Comparison of ENCODE assay signal across 26 cellular contexts in the genomic region with DNA sequence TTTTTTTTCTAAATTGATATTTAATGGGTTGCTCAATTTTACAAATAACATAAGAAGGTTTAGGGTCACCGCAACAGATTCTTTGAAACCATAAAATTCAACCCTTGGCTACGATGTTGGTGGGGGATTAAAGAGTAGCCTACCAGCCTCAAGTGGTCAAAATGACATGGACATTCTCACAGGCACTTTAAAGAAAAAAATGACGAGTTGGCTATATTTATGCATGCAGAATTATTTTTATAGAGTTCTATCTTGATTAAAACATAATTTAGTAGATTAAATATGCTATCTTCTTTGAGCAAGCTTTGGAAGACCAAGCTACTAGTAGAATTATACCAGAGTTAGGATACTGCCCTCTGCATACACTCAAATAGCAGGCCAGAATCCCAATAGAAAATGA.
DNase-seq lines count a peak whose midpoint lies in the region; ATAC-seq, FAIRE-seq and TF ChIP-seq lines count a peak whose summit lies in the region.
"Had no signal": no experiment of that assay in that cellular context is flagged by ENCODE, and none has a peak within 500 bp of the region (broad histone marks: within the 10 kb centered on the region; RNA-seq: fewer than 3 reads in every experiment).

No MANE protein-coding gene starts in this region.

- no peak overlapping the region for H3K9ac ChIP-seq in HepG2 (ENCODE audit: insufficient read depth, low read depth, low read length)
- H3K9ac ChIP-seq in OCI-LY3 (ENCODE audit: low read length): no peak overlapping the region
- no peak overlapping the region for H3K9ac ChIP-seq in H1 (replicated peaks in 1 of 4; ENCODE audit: extremely low read depth in 1 of 4, low read depth in 3 of 4, low read length in 3 of 4)
- H3K9ac ChIP-seq in MM.1S (ENCODE audit: low read length): no peak overlapping the region
- H3K9ac ChIP-seq: BLaER1 had no signal

- no peak overlapping the region for H2BK20ac ChIP-seq in H1 (ENCODE audit: low read length)

- H3K18ac ChIP-seq in H1 (ENCODE audit: extremely low read depth, low read length): no peak overlapping the region

- in situ Hi-C loops in HepG2 (cut with HindIII; ENCODE audit: extremely low pct_ligation_motif_present, low pct_unique_long_range_greater_than_20kb): loop anchor here (25.0 kb wide), 1 partner anchor 949 kb away; the partner anchor contains the start of gene GPC6

- TF ChIP-seq RAD21 in HepG2 (CRISPR knock-in tag; IDR thresholded peaks at IDR 0.05) (no peak), H1 (IDR thresholded peaks at IDR 0.05 in 1 of 2, conservative IDR thresholded peaks at IDR 0.05 in 1 of 2; ENCODE audit: low read depth in 2 of 2, low read length in 2 of 2) (no peak)

- H4K5ac ChIP-seq in H1 (ENCODE audit: insufficient read length, low read depth, low read length): no peak overlapping the region

- 96% methylated on average over 3 of the region's 3 CpGs for WGBS in HepG2 (ENCODE audit: low lambda C conversion rate)
- WGBS in right lobe of liver (ENCODE audit: insufficient coverage, low coverage, low lambda C conversion rate, missing lambda C conversion rate): 88% methylated on average over 3 of the region's 3 CpGs
- 88% methylated on average over 3 of the region's 3 CpGs; no CpG with 5 or more reads in 1 of the 2 experiments for WGBS in H1 (ENCODE audit: extremely low coverage in 1 of 2, insufficient coverage in 1 of 2, insufficient read length in 1 of 2, insufficient replicate concordance in 2 of 2, low coverage in 1 of 2, low lambda C conversion rate in 2 of 2, missing lambda C conversion rate in 1 of 2), 2 experiments

- H3K79me2 ChIP-seq in HepG2 (ENCODE audit: insufficient read depth, low read length) (no peaks in the 10 kb centered on the region), OCI-LY3 (ENCODE audit: low read length) (no peaks in the 10 kb centered on the region), H1 (ENCODE audit: control insufficient read depth in 1 of 2, insufficient read depth in 2 of 2, low read length in 2 of 2) (no peaks in the 10 kb centered on the region), MM.1S (ENCODE audit: low read length) (no peaks in the 10 kb centered on the region)

- H4K8ac ChIP-seq in H1 (ENCODE audit: extremely low read depth, insufficient read depth, low read length): no peak overlapping the region

- H3K36me3 ChIP-seq in HepG2 (replicated peaks in 1 of 2; ENCODE audit: control insufficient read depth in 1 of 2, insufficient read depth in 2 of 2, low read length in 2 of 2) (no peaks in the 10 kb centered on the region), right lobe of liver (no peaks in the 10 kb centered on the region), OCI-LY3 (replicated peaks; ENCODE audit: low read depth, low read length) (no peaks in the 10 kb centered on the region), H1 (ENCODE audit: control insufficient read depth in 2 of 4, insufficient read depth in 4 of 4, low read length in 3 of 4) (no peaks in the 10 kb centered on the region), MM.1S (replicated peaks; ENCODE audit: insufficient read depth, low read length) (no peaks in the 10 kb centered on the region)
- H3K36me3 ChIP-seq: BE2C, BLaER1 had no signal

- H3K4me1 ChIP-seq in HepG2 (ENCODE audit: insufficient read depth, low read length) (peaks cover 15% of the 10 kb centered on the region), right lobe of liver (peaks cover 0 to 13% (median 5%) of the 10 kb centered on the region in 4 donors), OCI-LY3 (ENCODE audit: low read length) (peaks cover 49% of the 10 kb centered on the region), H1 (replicated peaks in 1 of 4; ENCODE audit: control insufficient read depth in 3 of 4, insufficient read depth in 4 of 4, low read length in 3 of 4) (peaks cover 2 to 9% (median 7%) of the 10 kb centered on the region in 4 experiments; a peak in 4 of 7 replicates), MM.1S (ENCODE audit: low read length) (no peaks in the 10 kb centered on the region)
- H3K4me1 ChIP-seq: BE2C, BLaER1 had no signal

- H3K14ac ChIP-seq in H1 (ENCODE audit: insufficient read length): no peak overlapping the region

- no peak overlapping the region for H2BK5ac ChIP-seq in H1 (ENCODE audit: low read depth, low read length)

- no peak overlapping the region for H3K4me3 Mint-ChIP-seq in activated naive CD4-positive, alpha-beta T cell treated with anti-CD3 and anti-CD28 coated beads for 36 hours
- H3K4me3 Mint-ChIP-seq: CD14-positive monocyte; CD4-positive, alpha-beta memory T cell; CD4-positive, CD25-positive, alpha-beta regulatory T cell; CD8-positive, alpha-beta memory T cell had no signal

- no peak overlapping the region for H3K23ac ChIP-seq in H1 (ENCODE audit: insufficient read length)

- H3K27me3 Mint-ChIP-seq in activated naive CD4-positive, alpha-beta T cell treated with anti-CD3 and anti-CD28 coated beads for 36 hours (ENCODE audit: low read depth): no peaks in the 10 kb centered on the region

- H3K27ac ChIP-seq in HepG2 (ENCODE audit: extremely low read length, insufficient read depth, low read length): no peak overlapping the region
- H3K27ac ChIP-seq in right lobe of liver: no peak overlapping the region
- H3K27ac ChIP-seq in OCI-LY3 (ENCODE audit: low read length): peak overlapping the region; percentile 61; the same call in 1 of the 2 replicates
- H3K27ac ChIP-seq in H1 (ENCODE audit: low read depth, low read length): no peak overlapping the region
- H3K27ac ChIP-seq in MM.1S (ENCODE audit: low read length): no peak overlapping the region
- H3K27ac ChIP-seq: 22Rv1, BLaER1 had no signal

- no peak overlapping the region for H2BK120ac ChIP-seq in H1 (replicated peaks; ENCODE audit: low read depth, low read length)

- no peak overlapping the region for H2BK12ac ChIP-seq in H1 (ENCODE audit: low read depth, low read length)

- H2AFZ ChIP-seq in HepG2 (ENCODE audit: low read length): no peak overlapping the region
- H2AFZ ChIP-seq in OCI-LY3 (ENCODE audit: low read depth, low read length): no peak overlapping the region
- H2AFZ ChIP-seq in H1 (ENCODE audit: low read length): no peak overlapping the region
- no peak overlapping the region for H2AFZ ChIP-seq in MM.1S (ENCODE audit: low read length)

- H3K56ac ChIP-seq in H1 (replicated peaks; ENCODE audit: insufficient read length, low read depth, low read length): no peak overlapping the region

- H4K20me1 ChIP-seq in HepG2 (ENCODE audit: insufficient read depth, low read length) (no peaks in the 10 kb centered on the region), OCI-LY3 (ENCODE audit: insufficient read depth, low read length) (no peaks in the 10 kb centered on the region), H1 (replicated peaks in 1 of 2; ENCODE audit: control insufficient read depth in 1 of 2, insufficient read depth in 2 of 2, low read length in 2 of 2) (no peaks in the 10 kb centered on the region), MM.1S (ENCODE audit: insufficient read depth, low read length) (no peaks in the 10 kb centered on the region)
- H4K20me1 ChIP-seq: BLaER1 had no signal

- H3F3A ChIP-seq in MM.1S (ENCODE audit: insufficient read depth, low read length): no peaks in the 10 kb centered on the region

- H3K4me3 ChIP-seq in HepG2 (replicated peaks in 1 of 3; ENCODE audit: insufficient read depth in 1 of 3, low read depth in 2 of 3, low read length in 3 of 3) (no peak overlapping the region), right lobe of liver (no peak overlapping the region), OCI-LY3 (ENCODE audit: low read length) (peak overlapping the region; percentile 41; the same call in 1 of the 2 replicates), H1 (ENCODE audit: extremely low read depth in 1 of 4, insufficient read depth in 2 of 4, low read depth in 3 of 4, low read length in 4 of 4) (no peak overlapping the region), MM.1S (ENCODE audit: low read length) (no peak overlapping the region)
- H3K4me3 ChIP-seq: BLaER1, GM12878 had no signal

- ATAC-seq in HepG2 (no peak), right lobe of liver (no peak)
- ATAC-seq: GM12878 had no signal

- DNase-seq in HepG2 (ENCODE audit: low spot score) (no peak), right lobe of liver (no peak), H1 (ENCODE audit: low read depth in 1 of 2, low spot score in 2 of 2) (no peak), MM.1S (no peak)
- DNase-seq in activated naive CD4-positive, alpha-beta T cell treated with anti-CD3 and anti-CD28 coated beads for 36 hours: no peak
- DNase-seq: ACHN; BE2C; C1 segment of cervical spinal cord; CD4-positive, alpha-beta memory T cell; CD4-positive, CD25-positive, alpha-beta regulatory T cell; CD8-positive, alpha-beta memory T cell; COR-L47; DMS 273 treated with DMSO at 0.1 percent for 48 hours; DMS153; DMS53; DMS79; DND-41; EL; GDM1 had no signal

- H2BK15ac ChIP-seq in H1 (ENCODE audit: low read length): no peak overlapping the region

- H3K9me3 Mint-ChIP-seq in activated naive CD4-positive, alpha-beta T cell treated with anti-CD3 and anti-CD28 coated beads for 36 hours: no peaks in the 10 kb centered on the region
- H3K9me3 Mint-ChIP-seq: CD4-positive, alpha-beta memory T cell; CD8-positive, alpha-beta memory T cell had no signal

- H3K27me3 ChIP-seq in HepG2 (ENCODE audit: control insufficient read depth in 1 of 2, insufficient read depth in 2 of 2, low read length in 2 of 2) (no peaks in the 10 kb centered on the region; a peak in 1 of 5 replicates), right lobe of liver (no peaks in the 10 kb centered on the region), OCI-LY3 (ENCODE audit: low read depth, low read length) (no peaks in the 10 kb centered on the region), H1 (replicated peaks in 1 of 4; ENCODE audit: control insufficient read depth in 3 of 4, extremely low read depth in 1 of 4, insufficient read depth in 3 of 4, low read length in 3 of 4) (peaks cover 0 to 1% (median 0%) of the 10 kb centered on the region in 4 experiments; a peak in 2 of 7 replicates), MM.1S (replicated peaks; ENCODE audit: insufficient read depth, low read length) (no peaks in the 10 kb centered on the region)
- H3K27me3 ChIP-seq: BE2C, BLaER1 had no signal

- no peaks in the 10 kb centered on the region for H3K4me1 Mint-ChIP-seq in activated naive CD4-positive, alpha-beta T cell treated with anti-CD3 and anti-CD28 coated beads for 36 hours (ENCODE audit: low read depth)
- H3K4me1 Mint-ChIP-seq: CD4-positive, alpha-beta memory T cell; CD4-positive, CD25-positive, alpha-beta regulatory T cell; CD8-positive, alpha-beta memory T cell had no signal

- CTCF ChIA-PET in HepG2 (lab: Yijun Ruan, JAX; ENCODE audit: low intra/inter-chr PET ratio, low total read pairs) (no interaction called here), H1 (lab: Charles Lee; ENCODE audit: partially characterized antibody) (interaction anchor here (1.4 kb wide), 1 partner anchor 178 kb away, joined by 3 read pairs; no protein-coding TSS in a partner anchor)
- CTCF ChIA-PET in activated naive CD4-positive, alpha-beta T cell treated with anti-CD3 and anti-CD28 coated beads for 36 hours (lab: Charles Lee): no interaction called here

- FAIRE-seq in HepG2 (lab: Jason Lieb, UNC) (no peak), H1 (lab: Jason Lieb, UNC) (no peak)
- FAIRE-seq: GM12878, GM12892, GM19239 had no signal

- H3K36me3 Mint-ChIP-seq in activated naive CD4-positive, alpha-beta T cell treated with anti-CD3 and anti-CD28 coated beads for 36 hours (ENCODE audit: low read depth): no peaks in the 10 kb centered on the region
- H3K36me3 Mint-ChIP-seq: CD14-positive monocyte; CD4-positive, alpha-beta memory T cell; CD4-positive, CD25-positive, alpha-beta regulatory T cell had no signal

- H3K4ac ChIP-seq in H1 (replicated peaks; ENCODE audit: insufficient read length, low read depth, low read length): no peak overlapping the region

- H3K9me3 ChIP-seq in HepG2 (ENCODE audit: low read length): no peaks in the 10 kb centered on the region
- H3K9me3 ChIP-seq in right lobe of liver: no peaks in the 10 kb centered on the region
- 0 out of 2 replicates have a peak, but pooled peaks cover 3% of the 10 kb centered on the region for H3K9me3 ChIP-seq in OCI-LY3 (ENCODE audit: insufficient read depth, low read length)
- no peaks in the 10 kb centered on the region for H3K9me3 ChIP-seq in H1 (ENCODE audit: insufficient read depth in 2 of 2, low read depth in 1 of 2, low read length in 1 of 2)
- H3K9me3 ChIP-seq in MM.1S (replicated peaks; ENCODE audit: insufficient read depth, low read length): no peaks in the 10 kb centered on the region
- H3K9me3 ChIP-seq: BE2C, BLaER1 had no signal

- BruUV-seq in HepG2 (replicated peaks; lab: Mats Ljungman, UMichigan): no TSS peak

- POLR2A ChIA-PET in HepG2 (lab: Yijun Ruan, JAX): no interaction called here
- POLR2A ChIA-PET in H1 (lab: Charles Lee; ENCODE audit: partially characterized antibody): no interaction called here

- TF ChIP-seq EP300 in HepG2 (IDR thresholded peaks at IDR 0.05; ENCODE audit: low read depth in 2 of 2, low read length in 2 of 2) (no peak), HepG2 (CRISPR knock-in tag; IDR thresholded peaks at IDR 0.05; ENCODE audit: borderline replicate concordance) (no peak), H1 (IDR thresholded peaks at IDR 0.05; ENCODE audit: borderline replicate concordance in 1 of 2, low read depth in 2 of 2, low read length in 2 of 2) (no peak)

- no peak overlapping the region for H3K4me2 ChIP-seq in HepG2 (ENCODE audit: low read depth, low read length)
- peak overlapping the region; percentile 64 for H3K4me2 ChIP-seq in OCI-LY3 (ENCODE audit: low read length)
- no peak overlapping the region for H3K4me2 ChIP-seq in H1 (ENCODE audit: insufficient read depth in 1 of 2, low read depth in 2 of 2, low read length in 2 of 2)
- H3K4me2 ChIP-seq in MM.1S (ENCODE audit: low read depth, low read length): no peak overlapping the region
- H3K4me2 ChIP-seq: BLaER1 had no signal

- H3K9me2 ChIP-seq in MM.1S (replicated peaks; ENCODE audit: insufficient read depth, low read length): no peaks in the 10 kb centered on the region

- intact Hi-C loops in HepG2 (cut with micrococcal nuclease; ENCODE audit: unreplicated experiment): no loop called here
- intact Hi-C loops in right lobe of liver (cut with DNase I): no loop called here
- intact Hi-C loops in activated naive CD4-positive, alpha-beta T cell treated with anti-CD3 and anti-CD28 coated beads for 36 hours (cut with micrococcal nuclease): no loop called here

- no peak for TF ChIP-seq CTCF in HepG2 (CRISPR knock-in tag; IDR thresholded peaks at IDR 0.05)
- no peak for TF ChIP-seq CTCF in right lobe of liver (IDR thresholded peaks at IDR 0.05)
- TF ChIP-seq CTCF in OCI-LY3 (IDR thresholded peaks at IDR 0.05; ENCODE audit: low read depth, low read length): no peak
- no peak for TF ChIP-seq CTCF in H1 (IDR thresholded peaks at IDR 0.05; ENCODE audit: control extremely low read depth in 1 of 3, insufficient read depth in 1 of 3, low read depth in 1 of 3, low read length in 3 of 3)
- no peak for TF ChIP-seq CTCF in MM.1S (IDR thresholded peaks at IDR 0.05; ENCODE audit: low read length)

- no peaks in the 10 kb centered on the region for H3K79me1 ChIP-seq in H1 (ENCODE audit: low read depth, low read length)

- H3K23me2 ChIP-seq in H1 (ENCODE audit: low read depth, low read length): no peaks in the 10 kb centered on the region

- TF ChIP-seq POLR2A in HepG2 (IDR thresholded peaks at IDR 0.05; ENCODE audit: insufficient read depth in 1 of 2, low read depth in 2 of 2, low read length in 2 of 2) (no peak), right lobe of liver (IDR thresholded peaks at IDR 0.05) (no peak), H1 (IDR thresholded peaks at IDR 0.05; ENCODE audit: control extremely low read depth in 1 of 2, low read depth in 2 of 2, low read length in 2 of 2) (no peak)

- no peak overlapping the region for H3K27ac Mint-ChIP-seq in activated naive CD4-positive, alpha-beta T cell treated with anti-CD3 and anti-CD28 coated beads for 36 hours
- H3K27ac Mint-ChIP-seq: CD14-positive monocyte; CD4-positive, alpha-beta memory T cell; CD4-positive, CD25-positive, alpha-beta regulatory T cell; CD8-positive, alpha-beta memory T cell had no signal

- H2AK5ac ChIP-seq in H1 (ENCODE audit: low read depth, low read length): no peak overlapping the region

- H4K91ac ChIP-seq in H1 (replicated peaks; ENCODE audit: insufficient read length, low read length): no peak overlapping the region

Comparison
In these comparisons a context has a peak if more than half of its experiments do, and no peak if none do; other contexts are left out.
1. Of the 41 proteins assayed by ChIP-seq in both HepG2 and H1: peak only in HepG2: none; only in H1: none; in both: MAFK; in neither: 40.